In the genomic region with DNA sequence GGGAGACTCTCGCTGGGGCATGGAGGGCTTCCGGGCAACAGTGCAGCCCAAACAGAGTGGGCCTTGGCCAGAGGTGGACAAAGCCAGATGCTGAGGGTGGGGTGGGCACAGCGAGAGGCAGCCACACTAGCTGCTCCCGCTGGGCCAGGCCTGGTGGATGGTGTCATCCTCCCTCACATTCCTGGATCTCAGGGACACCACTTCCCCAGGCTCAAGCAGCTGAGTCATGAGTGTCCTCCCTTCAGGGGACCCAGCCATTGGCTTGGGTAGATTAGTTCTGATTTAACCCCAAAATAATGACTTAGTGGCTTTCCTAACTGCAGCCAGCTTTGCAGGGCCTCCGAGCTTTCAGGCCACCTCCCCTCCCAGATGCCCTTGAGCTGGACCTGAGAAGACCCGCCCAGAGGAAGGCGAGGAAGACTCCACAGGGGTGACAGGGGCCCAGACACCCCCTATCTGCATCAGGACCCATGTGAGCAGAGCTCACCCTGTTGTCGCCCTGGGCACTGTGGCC, we compare ENCODE assay signal across 13 cellular contexts. TPM values are rescaled to one million over a fixed set of nuclear protein-coding genes. Genes with fewer than 3 reads are reported as not detected.
A peak's percentile ranks its signal among the peaks of the same experiment; 100 is the strongest.
DNase-seq lines count a peak whose midpoint lies in the region; ATAC-seq and TF ChIP-seq lines count a peak whose summit lies in the region.
"Had no signal": no experiment of that assay in that cellular context is flagged by ENCODE, and none has a peak within 500 bp of the region (broad histone marks: within the 10 kb centered on the region; RNA-seq: fewer than 3 reads in every experiment).

No MANE protein-coding gene starts in this region.

- DNase-seq in Right ventricle myocardium superior: peak; percentile 48
- no peak for DNase-seq in Right ventricle myocardium inferior (ENCODE audit: missing footprints)
- DNase-seq in WERI-Rb-1: no peak
- peak; percentile 81 for DNase-seq in islet precursor cell
- no peak for DNase-seq in NCI-H2196 (lab: John Stamatoyannopoulos, UW; ENCODE audit: unreplicated experiment)
- no peak for DNase-seq in GM10266 (ENCODE audit: extremely low spot score)
- DNase-seq: activated CD8-positive, alpha-beta memory T cell treated with anti-CD3 and anti-CD28 coated beads for 24 hours; dermis blood vessel endothelial cell; NCI-H2029 had no signal

- no peaks in the 10 kb centered on the region for H3K36me3 ChIP-seq in WERI-Rb-1

- no peak for TF ChIP-seq CTCF in WERI-Rb-1 (IDR thresholded peaks at IDR 0.05; ENCODE audit: low read depth, low read length)
- no peak for TF ChIP-seq CTCF in GM10266 (IDR thresholded peaks at IDR 0.05; ENCODE audit: control insufficient read depth, insufficient read depth, low read depth, missing control alignments)

- ATAC-seq in Right ventricle myocardium superior (ENCODE audit: poor library complexity) (no peak), Right ventricle myocardium inferior (no peak), HG03442 (IDR thresholded peaks at IDR 0.05; ENCODE audit: unreplicated experiment) (no peak), GM18873 (IDR thresholded peaks at IDR 0.05; ENCODE audit: low FRiP score, unreplicated experiment) (no peak)
- ATAC-seq: activated naive CD4-positive, alpha-beta T cell treated with anti-CD3 and anti-CD28 coated beads, Interleukin-2, amount 50 U/mL, for 72 hours had no signal

- intact Hi-C loops in Right ventricle myocardium superior (cut with DNase I): loop anchor here (10.0 kb wide), 1 partner anchor 72 kb away; no protein-coding TSS in a partner anchor
- intact Hi-C loops in Right ventricle myocardium inferior (cut with DNase I): no loop called here

- no peaks in the 10 kb centered on the region for H3K27me3 ChIP-seq in WERI-Rb-1 (ENCODE audit: insufficient read depth, low read depth, severe bottlenecking)

- no peaks in the 10 kb centered on the region for H3K9me3 ChIP-seq in WERI-Rb-1 (ENCODE audit: severe bottlenecking)

- peak overlapping the region; percentile 33 for H3K27ac ChIP-seq in WERI-Rb-1

- H3K4me3 ChIP-seq in WERI-Rb-1 (ENCODE audit: low read depth, low read length): no peak overlapping the region

RNA-seq across cellular contexts. Expression of a gene that starts 25.9 kb away (rescaled TPM):
- total RNA-seq in Right ventricle myocardium superior: not detected
- total RNA-seq in Right ventricle myocardium inferior: not detected
- total RNA-seq: dermis blood vessel endothelial cell, lung microvascular endothelial cell had no signal

Comparison
In these comparisons a context has a peak if more than half of its experiments do, and no peak if none do; other contexts are left out.
1. DNase-seq: peak in Right ventricle myocardium superior (single experiment) and islet precursor cell (single experiment); none in Right ventricle myocardium inferior (single experiment), WERI-Rb-1 (single experiment), NCI-H2196 (single experiment) and GM10266 (single experiment).